In the genomic region with DNA sequence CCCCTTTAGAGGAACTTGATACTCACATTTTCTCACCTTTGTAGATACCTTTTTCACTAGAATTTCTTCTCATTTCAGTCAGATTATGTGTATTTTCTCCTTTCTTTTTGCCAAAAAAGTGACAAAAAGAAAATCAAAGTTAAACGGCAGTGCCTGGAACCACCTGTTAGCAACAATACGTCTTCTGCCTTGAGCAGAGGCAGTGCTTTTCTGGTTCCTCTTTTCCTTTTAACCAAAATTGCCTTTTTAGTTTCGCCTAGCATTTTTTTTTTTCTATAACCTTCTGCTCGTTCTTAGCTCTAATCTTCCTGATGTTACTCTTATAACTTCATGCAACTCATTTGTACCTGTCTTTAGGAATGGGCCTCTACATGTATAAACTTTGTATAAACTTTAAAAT, we compare ENCODE assay signal across 13 cellular contexts. TPM values are rescaled to one million over a fixed set of nuclear protein-coding genes. Genes with fewer than 3 reads are reported as not detected.
DNase-seq lines count a peak whose midpoint lies in the region; ATAC-seq lines count a peak whose summit lies in the region.
"Had no signal": no experiment of that assay in that cellular context is flagged by ENCODE, and none has a peak within 500 bp of the region (broad histone marks: within the 10 kb centered on the region; RNA-seq: fewer than 3 reads in every experiment).

No MANE protein-coding gene starts in this region.

- no peaks in the 10 kb centered on the region for H3K9me3 Mint-ChIP-seq in naive B cell
- no peaks in the 10 kb centered on the region for H3K9me3 Mint-ChIP-seq in activated T-helper 17 cell treated with anti-CD3 and anti-CD28 coated beads, Interleukin-2, amount 50 U/mL, for 72 hours
- H3K9me3 Mint-ChIP-seq: neural crest cell had no signal

- H3K27ac Mint-ChIP-seq in naive B cell: peak overlapping the region; percentile 22 to 77 (median 36)
- H3K27ac Mint-ChIP-seq in activated T-helper 17 cell treated with anti-CD3 and anti-CD28 coated beads, Interleukin-2, amount 50 U/mL, for 72 hours: no peak overlapping the region

- DNase-seq in naive B cell (peak; percentile 7), dedifferentiated amniotic fluid mesenchymal stem cell (ENCODE audit: extremely low spot score) (no peak)
- DNase-seq: activated CD8-positive, alpha-beta memory T cell treated with anti-CD3 and anti-CD28 coated beads, Interleukin-2, amount 50 U/mL, for 48 hours; gastrocnemius medialis; stimulated activated CD4-positive, alpha-beta T cell treated with anti-CD3 and anti-CD28 coated beads, Interleukin-12 subunit alpha, Interleukin-12 subunit beta, amount 100 ng/mL, for 4 hours had no signal

- no peaks in the 10 kb centered on the region for H3K27me3 Mint-ChIP-seq in naive B cell
- H3K27me3 Mint-ChIP-seq in activated T-helper 17 cell treated with anti-CD3 and anti-CD28 coated beads, Interleukin-2, amount 50 U/mL, for 72 hours: no peaks in the 10 kb centered on the region

- H3K36me3 Mint-ChIP-seq in naive B cell: peaks cover 10 to 26% of the 10 kb centered on the region in 2 donors
- H3K36me3 Mint-ChIP-seq in activated T-helper 17 cell treated with anti-CD3 and anti-CD28 coated beads, Interleukin-2, amount 50 U/mL, for 72 hours (ENCODE audit: low read depth): peaks cover 79% of the 10 kb centered on the region

- peaks cover 9 to 16% (median 15%) of the 10 kb centered on the region in 3 donors for H3K4me1 Mint-ChIP-seq in naive B cell
- no peaks in the 10 kb centered on the region for H3K4me1 Mint-ChIP-seq in activated T-helper 17 cell treated with anti-CD3 and anti-CD28 coated beads, Interleukin-2, amount 50 U/mL, for 72 hours
- H3K4me1 Mint-ChIP-seq: neural crest cell had no signal

- ATAC-seq in GM19043 (IDR thresholded peaks at IDR 0.05; ENCODE audit: low read depth, unreplicated experiment): peak; percentile 79
- ATAC-seq in HG02588 (IDR thresholded peaks at IDR 0.05; ENCODE audit: unreplicated experiment): peak; percentile 58
- peak; percentile 86 for ATAC-seq in HG03432 (IDR thresholded peaks at IDR 0.05; ENCODE audit: unreplicated experiment)
- ATAC-seq in naive B cell (ENCODE audit: low read depth in 2 of 2): peak in 1 of 2 donors; percentile 28
- ATAC-seq in activated T-helper 17 cell treated with anti-CD3 and anti-CD28 coated beads, Interleukin-2, amount 50 U/mL, for 72 hours (replicated peaks): no peak
- ATAC-seq in GM19467 (IDR thresholded peaks at IDR 0.05; ENCODE audit: unreplicated experiment): no peak
- ATAC-seq: gastrocnemius medialis had no signal

- peak overlapping the region in 3 of 8 donors; percentile 10 to 46 (median 30) for H3K4me3 Mint-ChIP-seq in naive B cell
- H3K4me3 Mint-ChIP-seq in activated T-helper 17 cell treated with anti-CD3 and anti-CD28 coated beads, Interleukin-2, amount 50 U/mL, for 72 hours: no peak overlapping the region
- H3K4me3 Mint-ChIP-seq: neural crest cell had no signal

RNA-seq across cellular contexts. Expression of a gene that starts 26.1 kb away (rescaled TPM):
- not detected for polyA plus RNA-seq in naive B cell (ENCODE audit: low read depth in 6 of 6)
- total RNA-seq in activated T-helper 17 cell treated with anti-CD3 and anti-CD28 coated beads, Interleukin-2, amount 50 U/mL, for 72 hours: not detected
- total RNA-seq: dermis microvascular lymphatic vessel endothelial cell, H4, neural crest cell had no signal

RNA-seq across cellular contexts. Expression of a gene that starts 34.3 kb away (rescaled TPM):
- polyA plus RNA-seq in naive B cell (ENCODE audit: low read depth in 6 of 6): 10 to 100 TPM; 18.8 to 29.3 (median 23.9) TPM
- 10 to 100 TPM; 21.1 to 21.7 TPM for total RNA-seq in activated T-helper 17 cell treated with anti-CD3 and anti-CD28 coated beads, Interleukin-2, amount 50 U/mL, for 72 hours

Comparison
In these comparisons a context has a peak if more than half of its experiments do, and no peak if none do; other contexts are left out.
1. ATAC-seq: peak in GM19043 (single experiment), HG02588 (single experiment) and HG03432 (single experiment); none in activated T-helper 17 cell treated with anti-CD3 and anti-CD28 coated beads, Interleukin-2, amount 50 U/mL, for 72 hours (single experiment) and GM19467 (single experiment).